ENCODE assay signal across 28 cellular contexts in genomic region chr5:15637886-15638285, GRCh38.
"Had no signal": no experiment of that assay in that cellular context is flagged by ENCODE, and none has a peak within 500 bp of the region (broad histone marks: within the 10 kb centered on the region; RNA-seq: fewer than 3 reads in every experiment).

No MANE protein-coding gene starts in this region.

- H3K27me3 Mint-ChIP-seq: progenitor cell of endocrine pancreas; stimulated activated naive B cell treated with anti-CD40 and anti-IgM and Interleukin-4, amounts not matched to agents 10 μg/mL and 1 μg/mL and 100 μg/mL, for 72 hours; stimulated activated naive CD8-positive, alpha-beta T cell treated with anti-CD3 and anti-CD28 coated beads, Interleukin-15, Interleukin-2, amounts not matched to agents 100 ng/mL and 50 ng/mL, for 24 hours had no signal

- H3K27ac Mint-ChIP-seq: natural killer cell; nephron; neural progenitor cell; progenitor cell of endocrine pancreas; stimulated activated effector memory CD8-positive, alpha-beta T cell treated with anti-CD3 and anti-CD28 coated beads, Interleukin-12 subunit alpha, Interleukin-12 subunit beta, amount 100 ng/mL, for 72 hours; stimulated activated naive B cell treated with anti-CD40 and anti-IgM and Interleukin-4, amounts not matched to agents 10 μg/mL and 1 μg/mL and 100 μg/mL, for 72 hours; stimulated activated naive CD8-positive, alpha-beta T cell treated with anti-CD3 and anti-CD28 coated beads, Interleukin-15, Interleukin-2, amounts not matched to agents 100 ng/mL and 50 ng/mL, for 24 hours had no signal

- H3K4me3 ChIP-seq: neural progenitor cell, ovary, psoas muscle, right lobe of liver, sigmoid colon, stomach, thoracic aorta, thyroid gland, tibial nerve, upper lobe of left lung had no signal

- H3K4me1 Mint-ChIP-seq: natural killer cell; neural progenitor cell; stimulated activated effector memory CD8-positive, alpha-beta T cell treated with anti-CD3 and anti-CD28 coated beads, Interleukin-12 subunit alpha, Interleukin-12 subunit beta, amount 100 ng/mL, for 72 hours; stimulated activated naive B cell treated with anti-CD40 and anti-IgM and Interleukin-4, amounts not matched to agents 10 μg/mL and 1 μg/mL and 100 μg/mL, for 72 hours had no signal

- H3K9me3 ChIP-seq: ovary, psoas muscle, right lobe of liver, sigmoid colon, stomach, thoracic aorta, thyroid gland, tibial nerve, upper lobe of left lung had no signal

- H3K36me3 Mint-ChIP-seq: natural killer cell; stimulated activated effector memory CD8-positive, alpha-beta T cell treated with anti-CD3 and anti-CD28 coated beads, Interleukin-12 subunit alpha, Interleukin-12 subunit beta, amount 100 ng/mL, for 72 hours; stimulated activated naive B cell treated with anti-CD40 and anti-IgM and Interleukin-4, amounts not matched to agents 10 μg/mL and 1 μg/mL and 100 μg/mL, for 72 hours had no signal

- H3K4me3 Mint-ChIP-seq: natural killer cell; nephron; neural progenitor cell; stimulated activated effector memory CD8-positive, alpha-beta T cell treated with anti-CD3 and anti-CD28 coated beads, Interleukin-12 subunit alpha, Interleukin-12 subunit beta, amount 100 ng/mL, for 72 hours; stimulated activated naive B cell treated with anti-CD40 and anti-IgM and Interleukin-4, amounts not matched to agents 10 μg/mL and 1 μg/mL and 100 μg/mL, for 72 hours; stimulated activated naive CD8-positive, alpha-beta T cell treated with anti-CD3 and anti-CD28 coated beads, Interleukin-15, Interleukin-2, amounts not matched to agents 100 ng/mL and 50 ng/mL, for 24 hours had no signal

- H3K36me3 ChIP-seq: neural progenitor cell, ovary, right lobe of liver, sigmoid colon, stomach, thoracic aorta, thyroid gland, upper lobe of left lung had no signal

- H3K27me3 ChIP-seq: neural progenitor cell, ovary, right lobe of liver, sigmoid colon, stomach, thyroid gland, tibial nerve, upper lobe of left lung had no signal

- H2AFZ ChIP-seq: neural progenitor cell, parathyroid adenoma had no signal

- H3K4me1 ChIP-seq: neural progenitor cell, parathyroid adenoma, psoas muscle, right lobe of liver, thyroid gland, upper lobe of left lung had no signal

- FAIRE-seq: small intestine, urothelium cell line had no signal

- H3K9me3 Mint-ChIP-seq: stimulated activated naive CD8-positive, alpha-beta T cell treated with anti-CD3 and anti-CD28 coated beads, Interleukin-15, Interleukin-2, amounts not matched to agents 100 ng/mL and 50 ng/mL, for 24 hours had no signal

- H3K27ac ChIP-seq: neural progenitor cell, ovary, parathyroid adenoma, psoas muscle, right lobe of liver, sigmoid colon, stomach, thoracic aorta, thyroid gland, tibial nerve, upper lobe of left lung had no signal

- DNase-seq: natural killer cell; occipital lobe; ovary; posterior cingulate gyrus; psoas muscle; right cardiac atrium; right lobe of liver; sigmoid colon; small intestine; stimulated activated CD4-positive, alpha-beta T cell treated with anti-CD3 and anti-CD28 coated beads, Interleukin-15, amount 100 ng/mL, for 24 hours; stimulated activated CD4-positive, alpha-beta T cell treated with anti-CD3 and anti-CD28 coated beads, Interleukin-2, amount 100 ng/mL, for 24 hours; stimulated activated CD4-positive, alpha-beta T cell treated with anti-CD3 and anti-CD28 coated beads, Interleukin-2, amount 100 ng/mL, for 48 hours; stimulated activated CD4-positive, alpha-beta T cell treated with anti-CD3 and anti-CD28 coated beads, Interleukin-4, amount 100 ng/mL, for 24 hours; stimulated activated naive B cell treated with anti-CD40 and anti-IgM and Interleukin-4, amounts not matched to agents 10 μg/mL and 1 μg/mL and 100 μg/mL, for 72 hours; stimulated activated naive CD4-positive, alpha-beta T cell treated with Interleukin-2 at 50 U/mL for 16 hours; stomach; thyroid gland; trophoblast cell; upper lobe of left lung had no signal

- H3K9ac ChIP-seq: neural progenitor cell, parathyroid adenoma had no signal

- H3K79me2 ChIP-seq: parathyroid adenoma had no signal

- H3K4me2 ChIP-seq: neural progenitor cell had no signal
